Comparison of ENCODE assay signal across 1 cellular context in the genomic region with DNA sequence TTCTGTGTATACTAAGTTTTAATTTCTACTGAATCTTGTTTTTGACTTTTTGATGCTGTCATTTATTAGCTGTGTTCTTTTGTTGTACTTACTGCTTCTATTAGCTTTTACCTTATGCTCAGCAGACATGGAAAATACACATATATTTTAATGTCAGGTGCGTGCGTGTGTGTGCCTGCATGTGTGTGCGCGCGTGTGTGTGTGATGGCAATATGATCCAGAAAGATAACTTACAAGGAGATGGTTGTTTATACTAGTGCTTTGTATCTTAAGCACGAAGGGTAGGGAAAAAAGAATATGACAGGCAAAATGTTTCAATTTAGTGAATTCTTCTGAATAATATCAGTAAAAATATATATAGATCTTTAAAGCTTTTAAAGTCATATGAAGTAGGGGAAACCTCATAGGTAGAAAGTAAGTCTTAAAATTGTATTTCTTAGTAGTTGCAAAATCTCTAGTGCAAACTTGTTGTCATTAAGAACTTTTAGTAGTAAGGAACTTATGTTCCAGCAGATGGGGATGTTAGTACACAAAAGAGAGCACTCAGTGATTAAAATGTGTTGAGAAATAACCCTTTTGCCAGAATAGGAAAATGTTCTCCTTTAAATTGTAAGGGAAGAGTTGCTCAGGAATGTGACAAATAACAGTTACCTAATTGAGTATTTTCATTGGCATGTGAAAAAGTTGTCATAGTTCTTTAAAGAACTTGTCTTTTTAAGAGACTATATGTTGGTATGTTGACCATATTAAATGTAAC.
TF ChIP-seq lines count a peak whose summit lies in the region.

No MANE protein-coding gene starts in this region.

TF ChIP-seq in HEK293, 187 proteins besides CTCF, POLR2A, EP300 and RAD21 (continued from another document):
- TF ChIP-seq, protein P1, sequence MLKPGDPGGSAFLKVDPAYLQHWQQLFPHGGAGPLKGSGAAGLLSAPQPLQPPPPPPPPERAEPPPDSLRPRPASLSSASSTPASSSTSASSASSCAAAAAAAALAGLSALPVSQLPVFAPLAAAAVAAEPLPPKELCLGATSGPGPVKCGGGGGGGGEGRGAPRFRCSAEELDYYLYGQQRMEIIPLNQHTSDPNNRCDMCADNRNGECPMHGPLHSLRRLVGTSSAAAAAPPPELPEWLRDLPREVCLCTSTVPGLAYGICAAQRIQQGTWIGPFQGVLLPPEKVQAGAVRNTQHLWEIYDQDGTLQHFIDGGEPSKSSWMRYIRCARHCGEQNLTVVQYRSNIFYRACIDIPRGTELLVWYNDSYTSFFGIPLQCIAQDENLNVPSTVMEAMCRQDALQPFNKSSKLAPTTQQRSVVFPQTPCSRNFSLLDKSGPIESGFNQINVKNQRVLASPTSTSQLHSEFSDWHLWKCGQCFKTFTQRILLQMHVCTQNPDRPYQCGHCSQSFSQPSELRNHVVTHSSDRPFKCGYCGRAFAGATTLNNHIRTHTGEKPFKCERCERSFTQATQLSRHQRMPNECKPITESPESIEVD (tag by site-specific recombination; IDR thresholded peaks at IDR 0.05), result peak; percentile 34
- peak; percentile 47; the same call in 1 of the 2 replicates for TF ChIP-seq PRDM1 (tag by site-specific recombination; IDR thresholded peaks at IDR 0.05)
- TF ChIP-seq OSR2 (tag by site-specific recombination; IDR thresholded peaks at IDR 0.05), result no peak
- TF ChIP-seq ZNF660 (tag by site-specific recombination; IDR thresholded peaks at IDR 0.05), result 0 out of 2 replicates have a peak, but pooled peaks have one; percentile 38
- TF ChIP-seq, protein P2, sequence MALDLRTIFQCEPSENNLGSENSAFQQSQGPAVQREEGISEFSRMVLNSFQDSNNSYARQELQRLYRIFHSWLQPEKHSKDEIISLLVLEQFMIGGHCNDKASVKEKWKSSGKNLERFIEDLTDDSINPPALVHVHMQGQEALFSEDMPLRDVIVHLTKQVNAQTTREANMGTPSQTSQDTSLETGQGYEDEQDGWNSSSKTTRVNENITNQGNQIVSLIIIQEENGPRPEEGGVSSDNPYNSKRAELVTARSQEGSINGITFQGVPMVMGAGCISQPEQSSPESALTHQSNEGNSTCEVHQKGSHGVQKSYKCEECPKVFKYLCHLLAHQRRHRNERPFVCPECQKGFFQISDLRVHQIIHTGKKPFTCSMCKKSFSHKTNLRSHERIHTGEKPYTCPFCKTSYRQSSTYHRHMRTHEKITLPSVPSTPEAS (tag by site-specific recombination; IDR thresholded peaks at IDR 0.05), result peak; percentile 79
- 0 out of 2 replicates have a peak, but pooled peaks have one; percentile 50 for TF ChIP-seq ZNF600 (tag by site-specific recombination; IDR thresholded peaks at IDR 0.05)
- no peak for TF ChIP-seq ZNF670 (tag by site-specific recombination; IDR thresholded peaks at IDR 0.05; ENCODE audit: low read depth)
- TF ChIP-seq SP7 (tag by site-specific recombination; IDR thresholded peaks at IDR 0.05), result no peak
